ENCODE assay signal across 17 cellular contexts in the genomic region with DNA sequence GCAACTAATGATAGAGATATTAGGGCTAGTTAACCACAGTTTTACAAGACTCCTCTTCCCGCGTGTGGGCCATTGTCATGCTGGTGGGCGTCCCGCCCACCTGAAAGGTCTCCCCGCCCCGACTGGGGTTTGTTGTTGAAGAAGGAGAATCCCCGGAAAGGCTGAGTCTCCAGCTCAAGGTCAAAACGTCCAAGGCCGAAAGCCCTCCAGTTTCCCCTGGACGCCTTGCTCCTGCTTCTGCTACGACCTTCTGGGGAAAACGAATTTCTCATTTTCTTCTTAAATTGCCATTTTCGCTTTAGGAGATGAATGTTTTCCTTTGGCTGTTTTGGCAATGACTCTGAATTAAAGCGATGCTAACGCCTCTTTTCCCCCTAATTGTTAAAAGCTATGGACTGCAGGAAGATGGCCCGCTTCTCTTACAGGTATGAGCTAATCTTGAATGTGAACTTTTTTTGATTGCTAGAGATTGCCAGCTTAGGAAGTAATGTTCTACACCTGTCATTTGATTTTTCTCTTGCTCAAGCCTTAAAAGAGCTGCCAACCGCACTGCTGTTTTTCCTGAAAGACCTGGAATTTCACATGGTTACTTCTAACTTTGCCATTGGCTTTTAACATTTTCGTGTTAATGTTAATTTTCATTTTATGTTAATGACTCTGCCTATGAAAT. TPM values are rescaled to one million over a fixed set of nuclear protein-coding genes. Genes with fewer than 3 reads are reported as not detected.
"Had no signal": no experiment of that assay in that cellular context is flagged by ENCODE, and none has a peak within 500 bp of the region (broad histone marks: within the 10 kb centered on the region; RNA-seq: fewer than 3 reads in every experiment).

No MANE protein-coding gene starts in this region.

RNA-seq across cellular contexts. Expression of gene LRRC2, which starts 11.6 kb away (rescaled TPM):
- total RNA-seq: activated B cell treated with CpG ODN at 0.5 μM for 24 hours; activated CD4-positive, alpha-beta memory T cell treated with anti-CD3 and anti-CD28 coated beads for 36 hours; activated naive CD4-positive, alpha-beta T cell treated with anti-CD3 and anti-CD28 coated beads for 36 hours; activated naive CD4-positive, alpha-beta T cell treated with anti-CD3 and anti-CD28 coated beads, Interleukin-2, amount 50 U/mL, for 72 hours; activated T-helper 1 cell treated with anti-CD3 and anti-CD28 coated beads, Interleukin-12 subunit alpha, Interleukin-12 subunit beta, Interleukin-2, Interleukin-4 antibody, amounts not matched to agents 30 ng/mL and 10 ng/mL and 1 ng/mL, durations not matched to agents 14 hours and 24 hours and 36 hours; SK-MEL-5 had no signal

RNA-seq across cellular contexts. Expression of gene FAM240A, which starts 34.6 kb away (rescaled TPM):
- total RNA-seq: activated B cell treated with CpG ODN at 0.5 μM for 24 hours; activated CD4-positive, alpha-beta memory T cell treated with anti-CD3 and anti-CD28 coated beads for 36 hours; activated naive CD4-positive, alpha-beta T cell treated with anti-CD3 and anti-CD28 coated beads for 36 hours; activated naive CD4-positive, alpha-beta T cell treated with anti-CD3 and anti-CD28 coated beads, Interleukin-2, amount 50 U/mL, for 72 hours; activated T-cell treated with anti-CD3 and anti-CD28 coated beads, Interleukin-2, amount 50 U/mL, for 4 hours; activated T-helper 1 cell treated with anti-CD3 and anti-CD28 coated beads, Interleukin-12 subunit alpha, Interleukin-12 subunit beta, Interleukin-2, Interleukin-4 antibody, amounts not matched to agents 30 ng/mL and 10 ng/mL and 1 ng/mL, durations not matched to agents 14 hours and 24 hours and 36 hours; astrocyte; body of pancreas; breast epithelium; M059J; OCI-LY7; PC-9; Right ventricle myocardium inferior; SK-MEL-5; T-cell; T-helper 17 cell had no signal
- polyA plus RNA-seq: adrenal gland had no signal
